Comparison of ENCODE assay signal across 8 cellular contexts in the genomic region with DNA sequence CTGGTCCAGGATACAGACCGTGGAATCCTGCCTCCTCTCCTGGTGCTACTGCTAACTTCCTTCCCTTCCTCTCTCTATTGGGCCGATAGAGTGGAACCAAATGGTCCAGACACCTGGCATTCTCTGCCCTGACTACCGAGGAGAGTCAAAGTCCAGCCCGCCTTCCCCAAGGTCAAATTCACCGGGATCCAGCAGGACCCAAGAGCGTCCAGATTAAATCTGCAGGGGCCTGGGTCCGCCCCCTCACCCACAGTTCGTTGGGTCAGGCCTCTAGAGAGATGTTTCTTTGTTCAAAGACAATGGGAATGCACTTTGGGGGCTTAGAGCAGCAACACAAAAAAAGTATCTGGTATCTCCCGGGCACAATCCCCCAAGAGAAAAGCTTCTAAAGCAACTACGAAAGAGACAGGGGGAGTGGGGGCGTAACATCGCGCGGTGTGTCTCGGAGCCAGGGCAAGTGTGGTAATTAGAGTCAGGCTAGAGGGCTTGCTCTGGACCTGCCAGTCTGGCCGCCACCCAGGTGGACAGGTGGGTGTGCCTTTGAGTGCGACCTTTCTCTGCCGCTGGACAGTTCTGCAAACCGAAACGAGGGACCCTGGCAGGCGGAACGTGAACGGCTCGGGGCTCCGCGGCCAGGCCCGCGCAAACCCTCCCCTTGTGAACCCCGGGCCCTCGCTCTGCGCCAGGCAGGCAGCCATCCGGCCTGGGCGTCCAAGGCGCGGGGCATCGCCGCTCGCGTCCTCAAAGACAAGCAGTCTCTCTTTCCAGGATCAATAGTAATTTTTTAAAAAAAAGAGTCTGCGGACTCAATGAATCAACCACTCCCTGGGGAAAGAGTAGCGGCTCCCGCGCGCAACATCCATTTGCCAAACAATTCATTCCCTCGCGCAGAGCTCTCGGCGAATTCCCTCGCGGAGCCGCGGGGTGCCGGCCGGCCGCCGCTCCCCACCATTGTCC. TPM values are rescaled to one million over a fixed set of nuclear protein-coding genes. Genes with fewer than 3 reads are reported as not detected.
A peak's percentile ranks its signal among the peaks of the same experiment; 100 is the strongest.
DNase-seq lines count a peak whose midpoint lies in the region; ATAC-seq and TF ChIP-seq lines count a peak whose summit lies in the region.

No MANE protein-coding gene starts in this region.

- peak overlapping the region; percentile 98 for H3K4me2 ChIP-seq in GM23338

- H3K79me2 ChIP-seq in GM23338 (replicated peaks; ENCODE audit: insufficient read depth) = peaks cover 55% of the 10 kb centered on the region

- no peak for TF ChIP-seq CTCF in GM23338 (conservative IDR thresholded peaks at IDR 0.05; ENCODE audit: low read depth in 2 of 2)
- TF ChIP-seq CTCF in LNCaP clone FGC (IDR thresholded peaks at IDR 0.05; ENCODE audit: control insufficient read depth, extremely low read depth, insufficient read depth) = no peak
- no peak for TF ChIP-seq CTCF in activated CD8-positive, alpha-beta T cell treated with anti-CD3 and anti-CD28 coated beads for 36 hours (IDR thresholded peaks at IDR 0.05)
- no peak for TF ChIP-seq CTCF in epithelial cell of proximal tubule (conservative IDR thresholded peaks at IDR 0.05; ENCODE audit: low read depth, low read length)
- TF ChIP-seq CTCF in tibial nerve (IDR thresholded peaks at IDR 0.05) = no peak

- CTCF ChIA-PET in activated CD8-positive, alpha-beta T cell treated with anti-CD3 and anti-CD28 coated beads for 36 hours (lab: Charles Lee) = interaction anchor here (1.9 kb wide), 1 partner anchor 10 kb away, joined by 4 read pairs; no protein-coding TSS in a partner anchor

- intact Hi-C loops in activated CD8-positive, alpha-beta T cell treated with anti-CD3 and anti-CD28 coated beads for 36 hours (cut with micrococcal nuclease) = no loop called here

- WGBS in tibial nerve, 2 donors = 0 to 2% methylated on average over 53 to 56 of the region's 56 CpGs

- POLR2A ChIA-PET in activated CD8-positive, alpha-beta T cell treated with anti-CD3 and anti-CD28 coated beads for 36 hours (lab: Charles Lee) = interaction anchor here (0.8 to 1.7 kb wide), 4 partner anchors 8 to 303 kb away, joined by 3 to 6 read pairs (median 3); no protein-coding TSS in a partner anchor

- peaks cover 44% of the 10 kb centered on the region for H3K4me1 Mint-ChIP-seq in GM23338
- H3K4me1 Mint-ChIP-seq in activated CD8-positive, alpha-beta T cell treated with anti-CD3 and anti-CD28 coated beads for 36 hours (ENCODE audit: low read depth) = peaks cover 23% of the 10 kb centered on the region
- peaks cover 21 to 29% (median 27%) of the 10 kb centered on the region in 3 donors for H3K4me1 Mint-ChIP-seq in naive B cell

- in situ Hi-C loops in G401 (cut with HindIII; ENCODE audit: low sequenced_read_pairs) = no loop called here

- H3K4me1 ChIP-seq in GM23338 (ENCODE audit: insufficient read depth) = peaks cover 29% of the 10 kb centered on the region
- peaks cover 0 to 34% (median 16%) of the 10 kb centered on the region in 4 donors for H3K4me1 ChIP-seq in tibial nerve

- H3K4me3 ChIP-seq in GM23338 (peak overlapping the region; percentile 97), LNCaP clone FGC (ENCODE audit: low read depth, low read length) (peak overlapping the region; percentile 81), epithelial cell of proximal tubule (ENCODE audit: low read depth, low read length) (peak overlapping the region; percentile 76), tibial nerve (peak overlapping the region; percentile 74 to 100 (median 91))

- DNase-seq in G401 (ENCODE audit: low spot score) = peak; percentile 44
- peak; percentile 37 for DNase-seq in GM23338 (ENCODE audit: low spot score)
- DNase-seq in LNCaP clone FGC (ENCODE audit: low read depth) = no peak
- peak; percentile 52 for DNase-seq in activated CD8-positive, alpha-beta T cell treated with anti-CD3 and anti-CD28 coated beads for 36 hours
- DNase-seq in epithelial cell of proximal tubule (ENCODE audit: low read depth) = no peak
- DNase-seq in naive B cell = peak; percentile 28
- DNase-seq in tibial nerve (ENCODE audit: low spot score in 2 of 2) = no peak
- no peak for DNase-seq in middle frontal gyrus (ENCODE audit: extremely low spot score, low spot score)

- H3K27me3 Mint-ChIP-seq in GM23338 (ENCODE audit: insufficient read depth, low read depth, poor library complexity) = peaks cover 25% of the 10 kb centered on the region
- peaks cover 1% of the 10 kb centered on the region for H3K27me3 Mint-ChIP-seq in activated CD8-positive, alpha-beta T cell treated with anti-CD3 and anti-CD28 coated beads for 36 hours
- H3K27me3 Mint-ChIP-seq in naive B cell = peaks cover 5 to 16% (median 12%) of the 10 kb centered on the region in 3 donors

- H2AFZ ChIP-seq in GM23338 = peak overlapping the region; percentile 76

- no peaks in the 10 kb centered on the region for H3K27me3 ChIP-seq in GM23338 (ENCODE audit: insufficient read depth)
- H3K27me3 ChIP-seq in tibial nerve = no peaks in the 10 kb centered on the region

- no peaks in the 10 kb centered on the region for H3F3A ChIP-seq in GM23338 (replicated peaks; ENCODE audit: low read depth)

- H3K36me3 ChIP-seq in GM23338 (ENCODE audit: insufficient read depth) (no peaks in the 10 kb centered on the region), tibial nerve (no peaks in the 10 kb centered on the region)

- peak overlapping the region; percentile 95 for H3K4me3 Mint-ChIP-seq in GM23338
- H3K4me3 Mint-ChIP-seq in activated CD8-positive, alpha-beta T cell treated with anti-CD3 and anti-CD28 coated beads for 36 hours = peak overlapping the region; percentile 79
- peak overlapping the region; percentile 87 to 96 (median 90) for H3K4me3 Mint-ChIP-seq in naive B cell

- H3K36me3 Mint-ChIP-seq in GM23338 (ENCODE audit: low read depth) (peaks cover 10% of the 10 kb centered on the region; the same call in 2 of the 3 replicates), naive B cell (no peaks in the 10 kb centered on the region)
- H3K36me3 Mint-ChIP-seq in activated CD8-positive, alpha-beta T cell treated with anti-CD3 and anti-CD28 coated beads for 36 hours (ENCODE audit: low read depth) = no peaks in the 10 kb centered on the region

- H3K9me3 Mint-ChIP-seq in GM23338 (no peaks in the 10 kb centered on the region), naive B cell (peaks cover 0 to 3% (median 0%) of the 10 kb centered on the region in 7 donors)
- no peaks in the 10 kb centered on the region for H3K9me3 Mint-ChIP-seq in activated CD8-positive, alpha-beta T cell treated with anti-CD3 and anti-CD28 coated beads for 36 hours

- H3K27ac ChIP-seq in GM23338 (ENCODE audit: low read depth) (peak overlapping the region; percentile 85; the same call in 1 of the 2 replicates), tibial nerve (peak overlapping the region; percentile 83 to 92 (median 88))

- H3K9me3 ChIP-seq in tibial nerve = no peaks in the 10 kb centered on the region

- H3K9me2 ChIP-seq in GM23338 (ENCODE audit: insufficient read depth) = no peaks in the 10 kb centered on the region; the same call in 1 of the 2 replicates

- 0 out of 2 replicates have a peak overlapping the region, but pooled peaks have one; percentile 44 for H3K27ac Mint-ChIP-seq in GM23338
- H3K27ac Mint-ChIP-seq in activated CD8-positive, alpha-beta T cell treated with anti-CD3 and anti-CD28 coated beads for 36 hours = peak overlapping the region; percentile 16
- H3K27ac Mint-ChIP-seq in naive B cell = peak overlapping the region in 4 of 6 donors; percentile 10 to 90 (median 67)

- H4K20me1 ChIP-seq in GM23338 (replicated peaks; ENCODE audit: insufficient read depth) = peaks cover 21% of the 10 kb centered on the region

- ATAC-seq in GM23338 (peak; percentile 39), naive B cell (ENCODE audit: low read depth in 2 of 2) (peak; percentile 24 to 35)
- peak; percentile 31 for ATAC-seq in activated CD8-positive, alpha-beta T cell treated with anti-CD3 and anti-CD28 coated beads for 36 hours

- TF ChIP-seq POLR2A in tibial nerve (IDR thresholded peaks at IDR 0.05) = no peak

- TF ChIP-seq EP300 in tibial nerve (IDR thresholded peaks at IDR 0.05) = no peak

TF ChIP-seq in GM23338, 12 proteins besides CTCF, POLR2A, EP300 and RAD21 (continues in another document):
- TF ChIP-seq, protein P1, sequence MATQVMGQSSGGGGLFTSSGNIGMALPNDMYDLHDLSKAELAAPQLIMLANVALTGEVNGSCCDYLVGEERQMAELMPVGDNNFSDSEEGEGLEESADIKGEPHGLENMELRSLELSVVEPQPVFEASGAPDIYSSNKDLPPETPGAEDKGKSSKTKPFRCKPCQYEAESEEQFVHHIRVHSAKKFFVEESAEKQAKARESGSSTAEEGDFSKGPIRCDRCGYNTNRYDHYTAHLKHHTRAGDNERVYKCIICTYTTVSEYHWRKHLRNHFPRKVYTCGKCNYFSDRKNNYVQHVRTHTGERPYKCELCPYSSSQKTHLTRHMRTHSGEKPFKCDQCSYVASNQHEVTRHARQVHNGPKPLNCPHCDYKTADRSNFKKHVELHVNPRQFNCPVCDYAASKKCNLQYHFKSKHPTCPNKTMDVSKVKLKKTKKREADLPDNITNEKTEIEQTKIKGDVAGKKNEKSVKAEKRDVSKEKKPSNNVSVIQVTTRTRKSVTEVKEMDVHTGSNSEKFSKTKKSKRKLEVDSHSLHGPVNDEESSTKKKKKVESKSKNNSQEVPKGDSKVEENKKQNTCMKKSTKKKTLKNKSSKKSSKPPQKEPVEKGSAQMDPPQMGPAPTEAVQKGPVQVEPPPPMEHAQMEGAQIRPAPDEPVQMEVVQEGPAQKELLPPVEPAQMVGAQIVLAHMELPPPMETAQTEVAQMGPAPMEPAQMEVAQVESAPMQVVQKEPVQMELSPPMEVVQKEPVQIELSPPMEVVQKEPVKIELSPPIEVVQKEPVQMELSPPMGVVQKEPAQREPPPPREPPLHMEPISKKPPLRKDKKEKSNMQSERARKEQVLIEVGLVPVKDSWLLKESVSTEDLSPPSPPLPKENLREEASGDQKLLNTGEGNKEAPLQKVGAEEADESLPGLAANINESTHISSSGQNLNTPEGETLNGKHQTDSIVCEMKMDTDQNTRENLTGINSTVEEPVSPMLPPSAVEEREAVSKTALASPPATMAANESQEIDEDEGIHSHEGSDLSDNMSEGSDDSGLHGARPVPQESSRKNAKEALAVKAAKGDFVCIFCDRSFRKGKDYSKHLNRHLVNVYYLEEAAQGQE (IDR thresholded peaks at IDR 0.05; ENCODE audit: unreplicated experiment) = no peak
- TF ChIP-seq EZH2 (IDR thresholded peaks at IDR 0.05; ENCODE audit: low read depth, unreplicated experiment) (no peak), ZNF114 (CRISPR knock-in tag; IDR thresholded peaks at IDR 0.05) (no peak), NANOG (IDR thresholded peaks at IDR 0.05; ENCODE audit: borderline replicate concordance) (no peak)

RNA-seq across cellular contexts. Expression of a gene that starts 0.8 kb away (rescaled TPM):
- 11.2 and 15.6 TPM in 2 replicates for total RNA-seq in G401 (2014; rRNA removed; shearing (Covaris generic))
- total RNA-seq in GM23338 (2014; rRNA removed; shearing (Covaris generic)) = 28.5 and 38.3 TPM in 2 replicates
- polyA plus RNA-seq in GM23338 (2016; fragmentation: Nextera tagmentation; extraction: Ambion mirVana) = 5.2 and 5.8 TPM in 2 replicates
- 1 to 10 TPM; 2.9 to 3.3 TPM for total RNA-seq in activated CD8-positive, alpha-beta T cell treated with anti-CD3 and anti-CD28 coated beads for 36 hours
- 8.1 and 9.7 TPM in 2 replicates for total RNA-seq in epithelial cell of proximal tubule
- polyA plus RNA-seq in naive B cell (ENCODE audit: low read depth in 6 of 6) = under 1 TPM; 0.21 to 0.63 (median 0.36) TPM
- total RNA-seq in tibial nerve = 10 to 100 TPM in 3 of 4 donors, 1 to 10 TPM in 1; 8.4 to 34.2 (median 12.6) TPM

Comparison
In these comparisons a context has a peak if more than half of its experiments do, and no peak if none do; other contexts are left out.
1. DNase-seq: peak in G401 (single experiment), GM23338 (single experiment), activated CD8-positive, alpha-beta T cell treated with anti-CD3 and anti-CD28 coated beads for 36 hours (single experiment) and naive B cell (single experiment); none in LNCaP clone FGC (single experiment), epithelial cell of proximal tubule (single experiment), tibial nerve (0 of 2) and middle frontal gyrus (single experiment).
2. H3K27ac Mint-ChIP-seq: peak in every context shown above with its lines; median percentile 67 in naive B cell; 44 in GM23338; 16 in activated CD8-positive, alpha-beta T cell treated with anti-CD3 and anti-CD28 coated beads for 36 hours.
3. Peak in every context shown above with its lines, with median percentiles within 50 percentile points of each other: ATAC-seq, H3K4me3 ChIP-seq and H3K4me3 Mint-ChIP-seq.